Comparison of ENCODE assay signal across 12 cellular contexts in the genomic region with DNA sequence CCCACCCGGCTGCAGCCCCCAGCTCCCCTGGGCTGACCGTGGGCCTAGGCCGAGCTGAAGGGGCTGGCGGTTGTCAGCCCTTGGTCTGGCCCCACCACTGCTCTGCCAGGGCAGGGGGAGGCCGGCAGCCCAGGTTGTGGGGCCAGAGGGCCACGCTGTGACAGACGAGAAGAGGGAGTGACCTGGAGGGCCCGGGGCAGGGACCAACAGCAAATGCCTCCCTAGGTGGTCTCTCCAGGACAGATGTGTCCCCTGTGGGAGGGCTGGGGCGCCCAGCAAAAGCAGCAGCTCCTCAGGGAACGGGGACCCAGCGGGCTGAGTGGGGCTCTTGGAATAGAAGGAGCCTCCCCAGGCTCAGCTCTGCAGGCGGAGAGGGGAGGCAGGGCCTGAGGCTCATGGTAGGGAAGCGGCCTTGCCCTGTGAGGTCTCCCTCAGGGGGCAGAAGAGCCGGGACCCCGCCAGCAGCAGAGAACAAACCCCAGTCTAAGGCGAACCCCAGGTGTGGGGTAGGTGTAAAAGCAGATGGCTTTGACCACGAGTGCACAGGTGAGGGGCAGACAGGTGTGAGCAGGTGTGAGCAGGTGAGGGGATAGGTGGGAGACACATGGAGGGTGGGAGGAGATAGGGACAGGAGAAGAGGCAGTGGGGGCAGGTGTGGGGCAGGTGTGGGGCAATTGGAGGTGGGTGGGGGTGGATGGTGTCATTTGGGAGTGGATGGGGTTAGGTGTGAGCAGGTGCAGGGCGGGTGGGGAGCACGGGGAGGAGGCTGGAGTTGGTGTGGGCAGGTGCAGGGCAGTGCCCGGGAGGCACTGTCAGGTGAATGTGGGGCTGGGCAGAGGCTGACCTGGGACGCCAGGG. TPM values are rescaled to one million over a fixed set of nuclear protein-coding genes. Genes with fewer than 3 reads are reported as not detected.
DNase-seq lines count a peak whose midpoint lies in the region; ATAC-seq and TF ChIP-seq lines count a peak whose summit lies in the region.
"Had no signal": no experiment of that assay in that cellular context is flagged by ENCODE, and none has a peak within 500 bp of the region (broad histone marks: within the 10 kb centered on the region; RNA-seq: fewer than 3 reads in every experiment).

No MANE protein-coding gene starts in this region.

- 87 to 95% (median 90%) methylated on average over 6 to 21 of the region's 21 CpGs for WGBS in adrenal gland, 4 donors
- 92% methylated on average over 18 of the region's 21 CpGs for WGBS in smooth muscle cell (ENCODE audit: low lambda C conversion rate)

- ATAC-seq in natural killer cell treated with Interleukin-12 subunit alpha and Interleukin-12 subunit beta and Interleukin-15 and Interleukin-18, amount 100 ng/mL, for 72 hours: no peak
- no peak for ATAC-seq in natural killer cell
- no peak for ATAC-seq in lower lobe of right lung

- H3K4me3 Mint-ChIP-seq in natural killer cell treated with Interleukin-12 subunit alpha and Interleukin-12 subunit beta and Interleukin-15 and Interleukin-18, amount 100 ng/mL, for 72 hours: no peak overlapping the region
- H3K4me3 Mint-ChIP-seq in natural killer cell: no peak overlapping the region

- no peaks in the 10 kb centered on the region for H3K27me3 Mint-ChIP-seq in natural killer cell treated with Interleukin-12 subunit alpha and Interleukin-12 subunit beta and Interleukin-15 and Interleukin-18, amount 100 ng/mL, for 72 hours
- H3K27me3 Mint-ChIP-seq in natural killer cell (ENCODE audit: low read depth in 2 of 2): no peaks in the 10 kb centered on the region

- no peak overlapping the region for H3K4me2 ChIP-seq in smooth muscle cell

- no peaks in the 10 kb centered on the region for H3F3A ChIP-seq in smooth muscle cell (ENCODE audit: low read depth)

- peaks cover 0 to 48% of the 10 kb centered on the region in 2 donors for H3K4me1 ChIP-seq in adrenal gland (replicated peaks in 1 of 2)
- peaks cover 86% of the 10 kb centered on the region for H3K4me1 ChIP-seq in lower lobe of right lung
- H3K4me1 ChIP-seq in vagina: peaks cover 98% of the 10 kb centered on the region
- H3K4me1 ChIP-seq in smooth muscle cell (ENCODE audit: low read depth): no peaks in the 10 kb centered on the region

- H3K4me1 Mint-ChIP-seq in natural killer cell treated with Interleukin-12 subunit alpha and Interleukin-12 subunit beta and Interleukin-15 and Interleukin-18, amount 100 ng/mL, for 72 hours (ENCODE audit: low read depth in 2 of 2): peaks cover 30 to 36% of the 10 kb centered on the region in 2 donors
- peaks cover 39 to 55% of the 10 kb centered on the region in 2 donors for H3K4me1 Mint-ChIP-seq in natural killer cell

- H3K36me3 ChIP-seq in adrenal gland (replicated peaks in 1 of 2) (peaks cover 0 to 7% of the 10 kb centered on the region in 2 donors), lower lobe of right lung (peaks cover 10% of the 10 kb centered on the region), vagina (no peaks in the 10 kb centered on the region), smooth muscle cell (ENCODE audit: low read depth) (no peaks in the 10 kb centered on the region)

- no peak overlapping the region for H2AFZ ChIP-seq in smooth muscle cell (ENCODE audit: low read depth)

- no peaks in the 10 kb centered on the region for H3K9me3 ChIP-seq in adrenal gland (replicated peaks in 1 of 3)
- H3K9me3 ChIP-seq in lower lobe of right lung: no peaks in the 10 kb centered on the region
- no peaks in the 10 kb centered on the region for H3K9me3 ChIP-seq in vagina
- no peaks in the 10 kb centered on the region for H3K9me3 ChIP-seq in smooth muscle cell (replicated peaks; ENCODE audit: low read depth)
- H3K9me3 ChIP-seq: SJCRH30 had no signal

- H3K27ac ChIP-seq in adrenal gland (no peak overlapping the region), lower lobe of right lung (no peak overlapping the region), vagina (peak overlapping the region; percentile 83), smooth muscle cell (ENCODE audit: low read depth) (no peak overlapping the region)
- H3K27ac ChIP-seq: SJCRH30 had no signal

- H4K20me1 ChIP-seq in smooth muscle cell (ENCODE audit: low read depth): no peaks in the 10 kb centered on the region

- TF ChIP-seq POLR2A in adrenal gland (IDR thresholded peaks at IDR 0.05) (no peak), vagina (IDR thresholded peaks at IDR 0.05) (no peak)

- no peaks in the 10 kb centered on the region for H3K9me3 Mint-ChIP-seq in natural killer cell treated with Interleukin-12 subunit alpha and Interleukin-12 subunit beta and Interleukin-15 and Interleukin-18, amount 100 ng/mL, for 72 hours
- no peaks in the 10 kb centered on the region for H3K9me3 Mint-ChIP-seq in natural killer cell

- no peak overlapping the region for H3K9ac ChIP-seq in smooth muscle cell (ENCODE audit: low read depth)

- TF ChIP-seq CTCF in natural killer cell (IDR thresholded peaks at IDR 0.05) (no peak), adrenal gland (IDR thresholded peaks at IDR 0.05) (no peak), lower lobe of right lung (IDR thresholded peaks at IDR 0.05) (no peak), vagina (IDR thresholded peaks at IDR 0.05) (no peak), smooth muscle cell (IDR thresholded peaks at IDR 0.05; ENCODE audit: borderline replicate concordance, insufficient read depth, poor library complexity, severe bottlenecking) (no peak)

- DNase-seq in natural killer cell treated with Interleukin-12 subunit alpha and Interleukin-12 subunit beta and Interleukin-15 and Interleukin-18, amount 100 ng/mL, for 72 hours (ENCODE audit: low spot score): peak; percentile 55
- DNase-seq in natural killer cell (no peak), adrenal gland (peak in 4 of 7 donors; percentile 12 to 42 (median 16)), lower lobe of right lung (peak; percentile 35), vagina (ENCODE audit: extremely low spot score in 2 of 2) (no peak), SHP77 treated with DMSO at 0.1 percent for 48 hours (lab: John Stamatoyannopoulos, UW) (no peak), smooth muscle cell (lab: John Stamatoyannopoulos, UW; ENCODE audit: unreplicated experiment) (no peak)
- no peak for DNase-seq in stimulated activated CD4-positive, alpha-beta T cell treated with anti-CD3 and anti-CD28 coated beads, Interleukin-4, amount 100 ng/mL, for 24 hours
- DNase-seq: NCI-H1436 treated with DMSO at 0.1 percent for 48 hours, NCI-H526 treated with DMSO at 0.1 percent for 48 hours had no signal

- H3K4me3 ChIP-seq in adrenal gland (no peak overlapping the region), lower lobe of right lung (no peak overlapping the region), vagina (no peak overlapping the region), smooth muscle cell (no peak overlapping the region)
- H3K4me3 ChIP-seq: SJCRH30 had no signal

- H3K79me2 ChIP-seq in smooth muscle cell (ENCODE audit: low read depth): no peaks in the 10 kb centered on the region

- H3K27ac Mint-ChIP-seq in natural killer cell treated with Interleukin-12 subunit alpha and Interleukin-12 subunit beta and Interleukin-15 and Interleukin-18, amount 100 ng/mL, for 72 hours: no peak overlapping the region
- peak overlapping the region in 1 of 2 donors; percentile 51 for H3K27ac Mint-ChIP-seq in natural killer cell

- H3K27me3 ChIP-seq in adrenal gland (no peaks in the 10 kb centered on the region), lower lobe of right lung (ENCODE audit: low read depth) (no peaks in the 10 kb centered on the region), vagina (no peaks in the 10 kb centered on the region), smooth muscle cell (ENCODE audit: low read depth) (no peaks in the 10 kb centered on the region)
- H3K27me3 ChIP-seq: SJCRH30 had no signal

- intact Hi-C loops in natural killer cell (cut with micrococcal nuclease) (no loop called here), adrenal gland (cut with DNase I) (no loop called here), lower lobe of right lung (cut with DNase I) (no loop called here), vagina (cut with DNase I) (loop anchor here (5.0 kb wide), 2 partner anchors 34 to 41 kb away; a partner anchor contains a TSS)

- H3K36me3 Mint-ChIP-seq in natural killer cell treated with Interleukin-12 subunit alpha and Interleukin-12 subunit beta and Interleukin-15 and Interleukin-18, amount 100 ng/mL, for 72 hours: no peaks in the 10 kb centered on the region
- H3K36me3 Mint-ChIP-seq in natural killer cell: no peaks in the 10 kb centered on the region
- H3K36me3 Mint-ChIP-seq: IgD-negative memory B cell had no signal

RNA-seq across cellular contexts. Expression of a gene that starts 34.1 kb away (rescaled TPM):
- total RNA-seq in natural killer cell treated with Interleukin-12 subunit alpha and Interleukin-12 subunit beta and Interleukin-15 and Interleukin-18, amount 100 ng/mL, for 72 hours: 10 to 100 TPM in 1 of 2 donors, 1 to 10 TPM in 1; 1.5 to 13.6 TPM
- total RNA-seq in natural killer cell: 1,000 to 10,000 TPM; 1,124 to 1,574 (median 1,339) TPM
- total RNA-seq in adrenal gland: 100 to 1,000 TPM in 3 of 8 donors, 10 to 100 TPM in 5; 23.9 to 206 (median 76.7) TPM
- polyA plus RNA-seq in adrenal gland: 10 to 100 TPM in 2 of 3 donors, 1 to 10 TPM in 1; 4.1 to 83.7 (median 28.4) TPM
- 32.0 TPM for total RNA-seq in lower lobe of right lung
- 72.2 TPM for total RNA-seq in vagina
- 152 and 171 TPM in 2 replicates for total RNA-seq in smooth muscle cell
- polyA plus RNA-seq in smooth muscle cell: 388 and 427 TPM in 2 replicates

RNA-seq across cellular contexts. Expression of a gene that starts 42.4 kb away (rescaled TPM):
- total RNA-seq in natural killer cell treated with Interleukin-12 subunit alpha and Interleukin-12 subunit beta and Interleukin-15 and Interleukin-18, amount 100 ng/mL, for 72 hours: 100 to 1,000 TPM; 109 to 245 TPM
- total RNA-seq in natural killer cell (100 to 1,000 TPM; 384 to 388 (median 388) TPM), adrenal gland (100 to 1,000 TPM; 143 to 293 (median 169) TPM), lower lobe of right lung (165 TPM), vagina (93.1 TPM), smooth muscle cell (59.1 and 76.9 TPM in 2 replicates)
- polyA plus RNA-seq in adrenal gland (100 to 1,000 TPM in 2 of 3 donors, 10 to 100 TPM in 1; 45.7 to 172 (median 145) TPM), smooth muscle cell (132 and 135 TPM in 2 replicates)

Comparison
In these comparisons a context has a peak if more than half of its experiments do, and no peak if none do; other contexts are left out.
1. DNase-seq: peak in natural killer cell treated with Interleukin-12 subunit alpha and Interleukin-12 subunit beta and Interleukin-15 and Interleukin-18, amount 100 ng/mL, for 72 hours (single experiment), adrenal gland (4 of 7) and lower lobe of right lung (single experiment); none in natural killer cell (single experiment), vagina (0 of 2), SHP77 treated with DMSO at 0.1 percent for 48 hours (single experiment), stimulated activated CD4-positive, alpha-beta T cell treated with anti-CD3 and anti-CD28 coated beads, Interleukin-4, amount 100 ng/mL, for 24 hours (single experiment) and smooth muscle cell (single experiment).